Comparison of ENCODE assay signal across 8 cellular contexts in the genomic region with DNA sequence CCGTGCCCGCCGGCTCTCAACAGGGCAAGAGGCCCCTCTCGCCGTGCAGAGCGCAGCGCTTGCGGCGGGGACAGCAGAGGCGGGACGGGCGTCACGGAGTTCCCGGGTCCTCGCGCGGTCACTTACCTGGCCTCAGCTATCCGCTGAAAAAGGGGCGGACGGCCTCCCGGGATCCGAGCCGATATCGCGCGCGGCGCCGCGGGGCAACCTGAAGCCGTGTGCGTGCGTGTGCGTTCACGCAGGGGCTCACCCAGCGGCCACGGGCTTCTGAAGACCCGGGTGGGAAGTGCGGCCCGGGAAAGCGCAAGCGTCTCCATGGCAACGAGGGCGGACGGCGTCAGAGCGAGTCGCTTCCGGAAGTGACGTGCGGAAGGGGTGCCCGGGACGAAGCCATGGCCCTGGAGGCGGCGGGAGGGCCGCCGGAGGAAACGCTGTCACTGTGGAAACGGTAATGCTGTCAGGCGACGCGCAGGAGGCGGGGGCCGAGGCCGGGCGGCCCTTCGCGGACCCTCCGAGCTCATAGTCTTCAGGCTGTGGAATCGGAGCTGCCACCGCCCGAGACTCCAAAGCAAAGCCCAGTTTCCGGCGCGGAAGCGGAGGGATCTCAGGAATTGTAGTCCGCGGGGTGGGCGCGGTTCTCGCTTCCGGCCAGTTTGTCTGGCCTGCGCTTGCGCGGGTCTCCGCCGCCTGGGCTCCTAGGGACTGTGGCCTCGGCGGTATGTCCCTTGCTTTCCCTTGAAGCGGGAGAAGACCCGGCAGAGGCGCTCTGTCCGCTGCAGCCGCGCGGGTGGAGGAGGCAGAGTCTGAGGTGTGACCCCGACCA. TPM values are rescaled to one million over a fixed set of nuclear protein-coding genes. Genes with fewer than 3 reads are reported as not detected.
A peak's percentile ranks its signal among the peaks of the same experiment; 100 is the strongest.
DNase-seq lines count a peak whose midpoint lies in the region; ATAC-seq and TF ChIP-seq lines count a peak whose summit lies in the region.

ENDOV (plus strand) TSS at position 365 of the 823 bp plus-strand sequence; CDS start at position 393, 28 bp downstream.

- DNase-seq in GM06990 (ENCODE audit: extremely low read depth, insufficient read length) (peak; percentile 93), NCI-H1092 treated with DMSO at 0.1 percent for 48 hours (lab: John Stamatoyannopoulos, UW) (peak; percentile 91), SK-N-SH (peak; percentile 100), germinal center (ENCODE audit: low spot score) (peak; percentile 98)
- DNase-seq in activated naive CD4-positive, alpha-beta T cell treated with anti-CD3 and anti-CD28 coated beads, Interleukin-2, amount 10 ng/mL, durations not matched to agents 7 days and 5 days, result peak; percentile 96

- H3K4me2 ChIP-seq in SK-N-SH, result peak within 1 kb of the TSS; percentile 94

- H3K36me3 Mint-ChIP-seq in activated naive CD4-positive, alpha-beta T cell treated with anti-CD3 and anti-CD28 coated beads, Interleukin-2, amount 10 ng/mL, durations not matched to agents 7 days and 5 days, result peaks cover 6% of the 10 kb centered on the region

- peak within 1 kb of the TSS; percentile 69 for H3K27ac Mint-ChIP-seq in activated naive CD4-positive, alpha-beta T cell treated with anti-CD3 and anti-CD28 coated beads, Interleukin-2, amount 10 ng/mL, durations not matched to agents 7 days and 5 days

- peaks cover 48% of the 10 kb centered on the region for H3K79me2 ChIP-seq in SK-N-SH (ENCODE audit: insufficient read depth)

- no peaks in the 10 kb centered on the region for H3K27me3 ChIP-seq in GM06990 (replicated peaks; ENCODE audit: control insufficient read depth, insufficient read depth, low read length)
- H3K27me3 ChIP-seq in SK-N-SH (ENCODE audit: insufficient read depth), result no peaks in the 10 kb centered on the region
- H3K27me3 ChIP-seq in neutrophil, result peaks cover 48% of the 10 kb centered on the region
- no peaks in the 10 kb centered on the region for H3K27me3 ChIP-seq in subcutaneous abdominal adipose tissue (ENCODE audit: control insufficient read depth in 5 of 5, insufficient read depth in 4 of 5, low read length in 5 of 5)

- peaks cover 31% of the 10 kb centered on the region for H4K20me1 ChIP-seq in SK-N-SH (ENCODE audit: insufficient read depth)

- H3K4me1 Mint-ChIP-seq in activated naive CD4-positive, alpha-beta T cell treated with anti-CD3 and anti-CD28 coated beads, Interleukin-2, amount 10 ng/mL, durations not matched to agents 7 days and 5 days, result peaks cover 24% of the 10 kb centered on the region

- no peaks in the 10 kb centered on the region for H3K9me3 Mint-ChIP-seq in activated naive CD4-positive, alpha-beta T cell treated with anti-CD3 and anti-CD28 coated beads, Interleukin-2, amount 10 ng/mL, durations not matched to agents 7 days and 5 days

- POLR2A ChIA-PET in SK-N-SH (lab: Yijun Ruan, JAX), result interaction anchor here (1.2 to 2.3 kb wide), 4 partner anchors 9 to 314 kb away, joined by 5 to 8 read pairs (median 6); partner anchors contain the start of gene GAA

- no peak for TF ChIP-seq CTCF in GM06990 (IDR thresholded peaks at IDR 0.05; ENCODE audit: insufficient read depth, low read length, poor library complexity, severe bottlenecking)
- TF ChIP-seq CTCF in SK-N-SH (IDR thresholded peaks at IDR 0.05), result no peak
- TF ChIP-seq CTCF in neutrophil (IDR thresholded peaks at IDR 0.05), result peak; percentile 33

- peak within 1 kb of the TSS; percentile 78 for H3K4me3 Mint-ChIP-seq in activated naive CD4-positive, alpha-beta T cell treated with anti-CD3 and anti-CD28 coated beads, Interleukin-2, amount 10 ng/mL, durations not matched to agents 7 days and 5 days

- CTCF ChIA-PET in SK-N-SH (lab: Yijun Ruan, JAX), result interaction anchor here (0.6 to 6.5 kb wide), 10 partner anchors 11 to 409 kb away, joined by 3 to 47 read pairs (median 6); partner anchors contain the start of gene GAA
- CTCF ChIA-PET in activated naive CD4-positive, alpha-beta T cell treated with anti-CD3 and anti-CD28 coated beads, Interleukin-2, amount 10 ng/mL, durations not matched to agents 7 days and 5 days (lab: Charles Lee), result interaction anchor here (1.6 kb wide), 2 partner anchors 12 to 555 kb away, joined by 3 to 6 read pairs; no protein-coding TSS in a partner anchor

- peak within 1 kb of the TSS; percentile 99 for H3K27ac ChIP-seq in SK-N-SH (ENCODE audit: low read depth in 2 of 2, low read length in 1 of 2)
- peak within 1 kb of the TSS; percentile 77 for H3K27ac ChIP-seq in neutrophil
- peak within 1 kb of the TSS; percentile 93 for H3K27ac ChIP-seq in subcutaneous abdominal adipose tissue (ENCODE audit: low read depth, low read length)

- H3K4me3 ChIP-seq in GM06990 (replicated peaks; ENCODE audit: low read depth, low read length) (peak within 1 kb of the TSS; percentile 95), SK-N-SH (ENCODE audit: low read depth in 2 of 2, low read length in 1 of 2) (peak within 1 kb of the TSS; percentile 98 to 99), neutrophil (ENCODE audit: low read depth in 1 of 2, low read length in 1 of 2) (peak within 1 kb of the TSS; percentile 80 to 87), subcutaneous abdominal adipose tissue (ENCODE audit: low read depth in 1 of 5, low read length in 5 of 5) (peak within 1 kb of the TSS; percentile 76 to 92 (median 80))

- no peak for TF ChIP-seq RAD21 in SK-N-SH (IDR thresholded peaks at IDR 0.05; ENCODE audit: low read length)

- H3K9me2 ChIP-seq in SK-N-SH, result no peaks in the 10 kb centered on the region

- H2AFZ ChIP-seq in SK-N-SH (ENCODE audit: low read depth), result peak within 1 kb of the TSS; percentile 80

- H3K9me3 ChIP-seq in SK-N-SH, result no peaks in the 10 kb centered on the region
- no peaks in the 10 kb centered on the region for H3K9me3 ChIP-seq in neutrophil
- H3K9me3 ChIP-seq in subcutaneous abdominal adipose tissue (ENCODE audit: control insufficient read depth in 5 of 5, low read length in 5 of 5), result no peaks in the 10 kb centered on the region

- TF ChIP-seq EP300 in SK-N-SH (IDR thresholded peaks at IDR 0.05; ENCODE audit: borderline replicate concordance in 1 of 2, low read depth in 1 of 2, low read length in 1 of 2), result 0 out of 4 replicates have a peak, but pooled peaks of 1 of the 2 experiments have one; percentile 23

- peaks cover 28% of the 10 kb centered on the region for H3K27me3 Mint-ChIP-seq in activated naive CD4-positive, alpha-beta T cell treated with anti-CD3 and anti-CD28 coated beads, Interleukin-2, amount 10 ng/mL, durations not matched to agents 7 days and 5 days

- H3K36me3 ChIP-seq in GM06990 (ENCODE audit: control insufficient read depth, insufficient read depth, low read length) (no peaks in the 10 kb centered on the region; the same call in 1 of the 2 replicates), SK-N-SH (replicated peaks in 1 of 2; ENCODE audit: control insufficient read depth in 1 of 2, insufficient read depth in 2 of 2, low read length in 1 of 2) (peaks cover 21 to 24% of the 10 kb centered on the region in 2 experiments), neutrophil (peaks cover 17% of the 10 kb centered on the region), subcutaneous abdominal adipose tissue (ENCODE audit: control insufficient read depth in 5 of 5, insufficient read depth in 5 of 5, low read length in 5 of 5) (peaks cover 2 to 26% (median 23%) of the 10 kb centered on the region in 5 donors)

- H3K9ac ChIP-seq in SK-N-SH, result peak within 1 kb of the TSS; percentile 98
- peak within 1 kb of the TSS; percentile 73 to 97 (median 90) for H3K9ac ChIP-seq in subcutaneous abdominal adipose tissue (ENCODE audit: low read length in 5 of 5)

- under 1% methylated on average over 40 of the region's 97 CpGs for WGBS in SK-N-SH (ENCODE audit: low lambda C conversion rate)

- ATAC-seq in HG02610 (IDR thresholded peaks at IDR 0.05; ENCODE audit: unreplicated experiment), result peak; percentile 94

- H3K4me1 ChIP-seq in SK-N-SH (ENCODE audit: control insufficient read depth in 1 of 2, insufficient read depth in 2 of 2, low read depth in 1 of 2, low read length in 1 of 2) (peaks cover 5 to 25% of the 10 kb centered on the region in 2 experiments; a peak in 2 of 4 replicates), neutrophil (ENCODE audit: control insufficient read depth in 1 of 2, insufficient read depth in 1 of 2, low read depth in 1 of 2, low read length in 1 of 2) (peaks cover 13 to 16% of the 10 kb centered on the region in 2 experiments), subcutaneous abdominal adipose tissue (ENCODE audit: control insufficient read depth in 5 of 5, insufficient read depth in 5 of 5, low read length in 5 of 5) (peaks cover 3 to 30% (median 26%) of the 10 kb centered on the region in 5 donors)

- peaks cover 5% of the 10 kb centered on the region for H3F3A ChIP-seq in SK-N-SH (replicated peaks; ENCODE audit: insufficient read depth)

TF ChIP-seq in SK-N-SH, 30 proteins besides CTCF, POLR2A, EP300 and RAD21 (continues in another document):
- TF ChIP-seq, protein P1, sequence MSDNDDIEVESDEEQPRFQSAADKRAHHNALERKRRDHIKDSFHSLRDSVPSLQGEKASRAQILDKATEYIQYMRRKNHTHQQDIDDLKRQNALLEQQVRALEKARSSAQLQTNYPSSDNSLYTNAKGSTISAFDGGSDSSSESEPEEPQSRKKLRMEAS (IDR thresholded peaks at IDR 0.05; ENCODE audit: low read depth), result peak; percentile 84
- TF ChIP-seq FOXJ3 (CRISPR knock-in tag; IDR thresholded peaks at IDR 0.05) (peak; percentile 60), USF1 (IDR thresholded peaks at IDR 0.05; ENCODE audit: borderline replicate concordance, low read depth) (no peak), FOXM1 (IDR thresholded peaks at IDR 0.05; ENCODE audit: low read depth) (0 out of 2 replicates have a peak, but pooled peaks have one; percentile 60), GABPA (IDR thresholded peaks at IDR 0.05; ENCODE audit: low read depth) (peak; percentile 92), RFX5 (IDR thresholded peaks at IDR 0.05; ENCODE audit: low read length) (no peak)
- TF ChIP-seq, protein P2, sequence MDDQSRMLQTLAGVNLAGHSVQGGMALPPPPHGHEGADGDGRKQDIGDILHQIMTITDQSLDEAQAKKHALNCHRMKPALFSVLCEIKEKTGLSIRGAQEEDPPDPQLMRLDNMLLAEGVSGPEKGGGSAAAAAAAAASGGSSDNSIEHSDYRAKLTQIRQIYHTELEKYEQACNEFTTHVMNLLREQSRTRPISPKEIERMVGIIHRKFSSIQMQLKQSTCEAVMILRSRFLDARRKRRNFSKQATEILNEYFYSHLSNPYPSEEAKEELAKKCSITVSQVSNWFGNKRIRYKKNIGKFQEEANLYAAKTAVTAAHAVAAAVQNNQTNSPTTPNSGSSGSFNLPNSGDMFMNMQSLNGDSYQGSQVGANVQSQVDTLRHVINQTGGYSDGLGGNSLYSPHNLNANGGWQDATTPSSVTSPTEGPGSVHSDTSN (IDR thresholded peaks at IDR 0.05), result peak; percentile 74

RNA-seq across cellular contexts. Expression of gene ENDOV, which starts in this region (rescaled TPM):
- polyA plus RNA-seq in SK-N-SH (2012; rRNA removed), result 83.6 and 90.3 TPM in 2 replicates
- 36.1 and 50.0 TPM in 2 replicates for polyA plus RNA-seq in SK-N-SH (2012; cell fraction: cytosol; rRNA removed)
- polyA plus RNA-seq in SK-N-SH (2012; cell fraction: nucleus; rRNA removed), result 181 and 203 TPM in 2 replicates

Comparison
In these comparisons a context has a peak if more than half of its experiments do, and no peak if none do; other contexts are left out.
1. Peak in every context shown above with its lines: DNase-seq, ATAC-seq, H3K4me3 ChIP-seq and H3K27ac ChIP-seq.